In the genomic region with DNA sequence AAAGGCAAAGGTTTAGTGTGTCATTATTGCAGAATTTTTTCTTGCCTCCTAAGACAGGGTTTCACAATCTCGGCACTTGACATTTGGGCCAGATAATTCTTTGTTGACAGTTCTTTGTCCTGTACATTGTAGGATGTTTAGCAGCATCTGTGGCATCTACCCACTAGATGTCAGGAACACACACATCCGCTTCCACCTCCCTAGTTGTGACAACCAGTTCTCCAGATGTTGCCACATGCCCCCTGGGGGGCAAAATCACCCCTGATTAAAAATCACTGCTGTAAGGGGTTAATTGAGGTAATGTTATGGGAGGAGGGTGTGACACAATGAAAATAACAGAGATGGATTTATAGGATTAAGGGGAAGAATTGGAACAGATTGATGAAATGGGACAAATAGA, we compare ENCODE assay signal across 1 cellular context.
TF ChIP-seq lines count a peak whose summit lies in the region.

No MANE protein-coding gene starts in this region.

TF ChIP-seq in HEK293, 187 proteins besides CTCF, POLR2A, EP300 and RAD21 (continued from another document):
- TF ChIP-seq HOXA7 (CRISPR knock-in tag; IDR thresholded peaks at IDR 0.05; ENCODE audit: borderline replicate concordance) = no peak
- no peak for TF ChIP-seq ZNF140 (tag by site-specific recombination; IDR thresholded peaks at IDR 0.05)
- no peak for TF ChIP-seq ZNF664 (tag by site-specific recombination; IDR thresholded peaks at IDR 0.05)
- TF ChIP-seq, protein P1, sequence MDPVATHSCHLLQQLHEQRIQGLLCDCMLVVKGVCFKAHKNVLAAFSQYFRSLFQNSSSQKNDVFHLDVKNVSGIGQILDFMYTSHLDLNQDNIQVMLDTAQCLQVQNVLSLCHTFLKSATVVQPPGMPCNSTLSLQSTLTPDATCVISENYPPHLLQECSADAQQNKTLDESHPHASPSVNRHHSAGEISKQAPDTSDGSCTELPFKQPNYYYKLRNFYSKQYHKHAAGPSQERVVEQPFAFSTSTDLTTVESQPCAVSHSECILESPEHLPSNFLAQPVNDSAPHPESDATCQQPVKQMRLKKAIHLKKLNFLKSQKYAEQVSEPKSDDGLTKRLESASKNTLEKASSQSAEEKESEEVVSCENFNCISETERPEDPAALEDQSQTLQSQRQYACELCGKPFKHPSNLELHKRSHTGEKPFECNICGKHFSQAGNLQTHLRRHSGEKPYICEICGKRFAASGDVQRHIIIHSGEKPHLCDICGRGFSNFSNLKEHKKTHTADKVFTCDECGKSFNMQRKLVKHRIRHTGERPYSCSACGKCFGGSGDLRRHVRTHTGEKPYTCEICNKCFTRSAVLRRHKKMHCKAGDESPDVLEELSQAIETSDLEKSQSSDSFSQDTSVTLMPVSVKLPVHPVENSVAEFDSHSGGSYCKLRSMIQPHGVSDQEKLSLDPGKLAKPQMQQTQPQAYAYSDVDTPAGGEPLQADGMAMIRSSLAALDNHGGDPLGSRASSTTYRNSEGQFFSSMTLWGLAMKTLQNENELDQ (tag by site-specific recombination; IDR thresholded peaks at IDR 0.05; ENCODE audit: low read depth) = no peak
- TF ChIP-seq ZNF776 (tag by site-specific recombination; IDR thresholded peaks at IDR 0.05; ENCODE audit: borderline replicate concordance) = no peak
- TF ChIP-seq, protein P2, sequence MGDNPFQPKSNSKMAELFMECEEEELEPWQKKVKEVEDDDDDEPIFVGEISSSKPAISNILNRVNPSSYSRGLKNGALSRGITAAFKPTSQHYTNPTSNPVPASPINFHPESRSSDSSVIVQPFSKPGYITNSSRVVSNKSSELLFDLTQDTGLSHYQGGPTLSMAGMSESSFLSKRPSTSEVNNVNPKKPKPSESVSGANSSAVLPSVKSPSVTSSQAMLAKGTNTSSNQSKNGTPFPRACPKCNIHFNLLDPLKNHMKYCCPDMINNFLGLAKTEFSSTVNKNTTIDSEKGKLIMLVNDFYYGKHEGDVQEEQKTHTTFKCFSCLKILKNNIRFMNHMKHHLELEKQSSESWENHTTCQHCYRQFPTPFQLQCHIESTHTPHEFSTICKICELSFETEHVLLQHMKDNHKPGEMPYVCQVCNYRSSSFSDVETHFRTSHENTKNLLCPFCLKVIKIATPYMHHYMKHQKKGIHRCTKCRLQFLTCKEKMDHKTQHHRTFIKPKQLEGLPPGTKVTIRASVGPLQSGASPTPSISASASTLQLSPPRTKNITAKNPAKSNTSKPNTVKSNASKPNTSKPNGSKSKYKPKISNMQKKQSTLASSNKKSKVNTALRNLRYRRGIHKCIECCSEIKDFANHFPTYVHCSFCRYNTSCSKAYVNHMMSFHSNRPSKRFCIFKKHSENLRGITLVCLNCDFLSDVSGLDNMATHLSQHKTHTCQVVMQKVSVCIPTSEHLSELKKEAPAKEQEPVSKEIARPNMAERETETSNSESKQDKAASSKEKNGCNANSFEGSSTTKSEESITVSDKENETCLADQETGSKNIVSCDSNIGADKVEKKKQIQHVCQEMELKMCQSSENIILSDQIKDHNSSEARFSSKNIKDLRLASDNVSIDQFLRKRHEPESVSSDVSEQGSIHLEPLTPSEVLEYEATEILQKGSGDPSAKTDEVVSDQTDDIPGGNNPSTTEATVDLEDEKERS (tag by site-specific recombination; IDR thresholded peaks at IDR 0.05) = no peak
- no peak for TF ChIP-seq ZNF501 (tag by site-specific recombination; IDR thresholded peaks at IDR 0.05)
- no peak for TF ChIP-seq ZNF155 (tag by site-specific recombination; IDR thresholded peaks at IDR 0.05)
- TF ChIP-seq, protein P3, sequence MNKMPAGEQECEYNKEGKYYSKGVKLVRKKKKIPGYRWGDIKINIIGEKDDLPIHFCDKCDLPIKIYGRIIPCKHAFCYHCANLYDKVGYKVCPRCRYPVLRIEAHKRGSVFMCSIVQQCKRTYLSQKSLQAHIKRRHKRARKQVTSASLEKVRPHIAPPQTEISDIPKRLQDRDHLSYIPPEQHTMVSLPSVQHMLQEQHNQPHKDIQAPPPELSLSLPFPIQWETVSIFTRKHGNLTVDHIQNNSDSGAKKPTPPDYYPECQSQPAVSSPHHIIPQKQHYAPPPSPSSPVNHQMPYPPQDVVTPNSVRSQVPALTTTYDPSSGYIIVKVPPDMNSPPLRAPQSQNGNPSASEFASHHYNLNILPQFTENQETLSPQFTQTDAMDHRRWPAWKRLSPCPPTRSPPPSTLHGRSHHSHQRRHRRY (tag by site-specific recombination; IDR thresholded peaks at IDR 0.05) = no peak
- no peak for TF ChIP-seq ZNF549 (tag by site-specific recombination; IDR thresholded peaks at IDR 0.05)
- TF ChIP-seq, protein P4, sequence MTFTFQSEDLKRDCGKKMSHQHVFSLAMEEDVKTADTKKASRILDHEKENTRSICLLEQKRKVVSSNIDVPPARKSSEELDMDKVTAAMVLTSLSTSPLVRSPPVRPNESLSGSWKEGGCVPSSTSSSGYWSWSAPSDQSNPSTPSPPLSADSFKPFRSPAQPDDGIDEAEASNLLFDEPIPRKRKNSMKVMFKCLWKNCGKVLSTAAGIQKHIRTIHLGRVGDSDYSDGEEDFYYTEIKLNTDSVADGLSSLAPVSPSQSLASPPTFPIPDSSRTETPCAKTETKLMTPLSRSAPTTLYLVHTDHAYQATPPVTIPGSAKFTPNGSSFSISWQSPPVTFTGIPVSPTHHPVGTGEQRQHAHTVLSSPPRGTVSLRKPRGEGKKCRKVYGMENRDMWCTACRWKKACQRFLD (tag by site-specific recombination; IDR thresholded peaks at IDR 0.05) = no peak
- no peak for TF ChIP-seq ZNF670 (tag by site-specific recombination; IDR thresholded peaks at IDR 0.05; ENCODE audit: low read depth)
- no peak for TF ChIP-seq ZNF19 (tag by site-specific recombination; IDR thresholded peaks at IDR 0.05; ENCODE audit: low read depth)
- no peak for TF ChIP-seq ZNF266 (tag by site-specific recombination; IDR thresholded peaks at IDR 0.05; ENCODE audit: low read depth)
